26 cellular contexts compared by ENCODE assay signal in genomic region chr7:15397159-15397550, GRCh38.
"Had no signal": no experiment of that assay in that cellular context is flagged by ENCODE, and none has a peak within 500 bp of the region (broad histone marks: within the 10 kb centered on the region; RNA-seq: fewer than 3 reads in every experiment).

No MANE protein-coding gene starts in this region.

- H3K4me3 Mint-ChIP-seq: dendritic cell treated with granulocyte-macrophage colony-stimulating factor and Interleukin-4, amounts not matched to agents 40 ng/mL and 50 ng/mL, for 4 days; effector memory CD8-positive, alpha-beta T cell; endodermal cell; memory B cell had no signal

- H3K27me3 Mint-ChIP-seq: dendritic cell treated with granulocyte-macrophage colony-stimulating factor and Interleukin-4, amounts not matched to agents 40 ng/mL and 50 ng/mL, for 4 days; effector memory CD8-positive, alpha-beta T cell; memory B cell had no signal

- DNase-seq: cerebellar nuclear complex; colonic mucosa; cortex of kidney; effector CD8-positive, alpha-beta T cell; effector memory CD8-positive, alpha-beta T cell; endodermal cell; erythroblast; esophagus squamous epithelium; foreskin fibroblast; foreskin melanocyte; gastrocnemius medialis; glutamatergic neuron; head of caudate nucleus; heart right ventricle; hippocampal formation; left cardiac atrium; left ventricle myocardium superior; mammary epithelial cell; mesendoderm; midbrain had no signal

- H3K27ac ChIP-seq: colonic mucosa, epithelial cell of prostate, esophagus squamous epithelium, gastrocnemius medialis, heart right ventricle, left lung had no signal

- H3K27ac Mint-ChIP-seq: dendritic cell treated with granulocyte-macrophage colony-stimulating factor and Interleukin-4, amounts not matched to agents 40 ng/mL and 50 ng/mL, for 4 days; effector memory CD8-positive, alpha-beta T cell; endodermal cell; memory B cell had no signal

- H3K36me3 ChIP-seq: colonic mucosa, esophagus squamous epithelium, gastrocnemius medialis, heart right ventricle, left lung had no signal

- H3K4me1 Mint-ChIP-seq: memory B cell had no signal

- ATAC-seq: effector memory CD8-positive, alpha-beta T cell; esophagus mucosa; gastrocnemius medialis; heart right ventricle; left cardiac atrium; left lung; left ventricle myocardium superior had no signal

- H3K4me1 ChIP-seq: colonic mucosa, esophagus squamous epithelium, gastrocnemius medialis, heart right ventricle, left lung had no signal

- H3K9me3 ChIP-seq: colonic mucosa, gastrocnemius medialis had no signal

- H3K4me3 ChIP-seq: colonic mucosa, esophagus squamous epithelium, gastrocnemius medialis, heart right ventricle, left lung, lung had no signal

- H3K27me3 ChIP-seq: colonic mucosa, esophagus squamous epithelium, gastrocnemius medialis, heart right ventricle, left lung had no signal

- H3K36me3 Mint-ChIP-seq: memory B cell had no signal
